25 cellular contexts compared by ENCODE assay signal in genomic region chr15:25982736-25983135, GRCh38.
"Had no signal": no experiment of that assay in that cellular context is flagged by ENCODE, and none has a peak within 500 bp of the region (broad histone marks: within the 10 kb centered on the region; RNA-seq: fewer than 3 reads in every experiment).

No MANE protein-coding gene starts in this region.

- DNase-seq: colonic mucosa; cortex of kidney; effector CD8-positive, alpha-beta T cell; effector memory CD8-positive, alpha-beta T cell; endodermal cell; erythroblast; esophagus squamous epithelium; foreskin fibroblast; foreskin melanocyte; gastrocnemius medialis; glutamatergic neuron; head of caudate nucleus; heart right ventricle; hippocampal formation; left cardiac atrium; left lung; left ventricle myocardium superior; lower lobe of right lung; mesenchymal stem cell; mucosa of descending colon had no signal

- H3K27me3 ChIP-seq: colonic mucosa, esophagus squamous epithelium, gastrocnemius medialis, left lung had no signal

- H3K4me1 ChIP-seq: colonic mucosa, esophagus squamous epithelium, gastrocnemius medialis, heart right ventricle, left lung, lower lobe of right lung had no signal

- FAIRE-seq: endometrium, islet of Langerhans, keratinocyte had no signal

- H3K4me3 ChIP-seq: colonic mucosa, esophagus squamous epithelium, gastrocnemius medialis, heart right ventricle, left lung, lower lobe of right lung, mucosa of descending colon had no signal

- H3K36me3 ChIP-seq: colonic mucosa, esophagus squamous epithelium, gastrocnemius medialis, heart right ventricle, left lung, lower lobe of right lung had no signal

- H3K9me3 ChIP-seq: colonic mucosa, esophagus squamous epithelium, gastrocnemius medialis, heart right ventricle, left lung, lower lobe of right lung had no signal

- H3K27ac ChIP-seq: colonic mucosa, epithelial cell of prostate, esophagus squamous epithelium, gastrocnemius medialis, heart right ventricle, left lung, lower lobe of right lung had no signal

- ATAC-seq: effector memory CD8-positive, alpha-beta T cell; esophagus mucosa; gastrocnemius medialis; heart right ventricle; left cardiac atrium; left lung; left ventricle myocardium superior; lower lobe of right lung; mucosa of descending colon had no signal
